In genomic region chr7:26657139-26657753, GRCh38 we compare ENCODE assay signal across 13 cellular contexts.
A peak's percentile ranks its signal among the peaks of the same experiment; 100 is the strongest.
DNase-seq lines count a peak whose midpoint lies in the region; ATAC-seq and TF ChIP-seq lines count a peak whose summit lies in the region.
"Had no signal": no experiment of that assay in that cellular context is flagged by ENCODE, and none has a peak within 500 bp of the region (broad histone marks: within the 10 kb centered on the region; RNA-seq: fewer than 3 reads in every experiment).

No MANE protein-coding gene starts in this region.

- H3K4me1 ChIP-seq in upper lobe of right lung: no peaks in the 10 kb centered on the region
- H3K4me1 ChIP-seq in right atrium auricular region: no peaks in the 10 kb centered on the region
- no peaks in the 10 kb centered on the region for H3K4me1 ChIP-seq in left ventricle myocardium inferior
- H3K4me1 ChIP-seq: left lung, psoas muscle had no signal

- intact Hi-C loops in upper lobe of right lung (cut with DNase I): no loop called here
- intact Hi-C loops in left ventricle myocardium inferior (cut with micrococcal nuclease): no loop called here

- no peaks in the 10 kb centered on the region for H3K9me3 ChIP-seq in upper lobe of right lung
- no peaks in the 10 kb centered on the region for H3K9me3 ChIP-seq in right atrium auricular region
- H3K9me3 ChIP-seq in left ventricle myocardium inferior (replicated peaks): no peaks in the 10 kb centered on the region
- H3K9me3 ChIP-seq: left lung, psoas muscle had no signal

- no peaks in the 10 kb centered on the region for H3K36me3 ChIP-seq in upper lobe of right lung
- no peaks in the 10 kb centered on the region for H3K36me3 ChIP-seq in right atrium auricular region
- no peaks in the 10 kb centered on the region for H3K36me3 ChIP-seq in left ventricle myocardium inferior
- H3K36me3 ChIP-seq: left lung had no signal

- H3K27ac ChIP-seq in upper lobe of right lung (no peak overlapping the region), right atrium auricular region (no peak overlapping the region), left ventricle myocardium inferior (replicated peaks) (no peak overlapping the region)
- H3K27ac ChIP-seq: left lung, psoas muscle had no signal

- H3K4me3 ChIP-seq in upper lobe of right lung (no peak overlapping the region), right atrium auricular region (no peak overlapping the region), left ventricle myocardium inferior (no peak overlapping the region)
- H3K4me3 ChIP-seq: left lung, psoas muscle had no signal

- peak; percentile 5 for TF ChIP-seq CTCF in upper lobe of right lung (IDR thresholded peaks at IDR 0.05)
- no peak for TF ChIP-seq CTCF in right atrium auricular region (IDR thresholded peaks at IDR 0.05)
- no peak for TF ChIP-seq CTCF in left ventricle myocardium inferior (IDR thresholded peaks at IDR 0.05; ENCODE audit: borderline replicate concordance)

- ATAC-seq in upper lobe of right lung: no peak
- ATAC-seq: activated T-helper 17 cell treated with anti-CD3 and anti-CD28 coated beads, Interleukin-2, amount 50 U/mL, for 72 hours; left lung; psoas muscle; Right ventricle myocardium inferior had no signal

- DNase-seq in NCI-H748 (lab: John Stamatoyannopoulos, UW; ENCODE audit: unreplicated experiment) (peak; percentile 51), NCI-H748 treated with DMSO at 0.1 percent for 48 hours (lab: John Stamatoyannopoulos, UW) (no peak), NCI-H2227 treated with DMSO at 0.1 percent for 48 hours (lab: John Stamatoyannopoulos, UW) (peak; percentile 76), inferior parietal cortex (ENCODE audit: extremely low spot score) (peak; percentile 49), upper lobe of right lung (no peak), right atrium auricular region (ENCODE audit: low spot score) (no peak), left ventricle myocardium inferior (no peak), GM03348 (ENCODE audit: low spot score) (no peak)
- DNase-seq: left lung; psoas muscle; stimulated activated naive CD4-positive, alpha-beta T cell treated with Interleukin-2 at 50 U/mL for 16 hours had no signal

- H3K27me3 ChIP-seq in upper lobe of right lung (no peaks in the 10 kb centered on the region), right atrium auricular region (no peaks in the 10 kb centered on the region), left ventricle myocardium inferior (ENCODE audit: low read depth) (peaks cover 66% of the 10 kb centered on the region)
- H3K27me3 ChIP-seq: left lung had no signal

Comparison
In these comparisons a context has a peak if more than half of its experiments do, and no peak if none do; other contexts are left out.
1. DNase-seq: peak in NCI-H748 (single experiment), NCI-H2227 treated with DMSO at 0.1 percent for 48 hours (single experiment) and inferior parietal cortex (single experiment); none in NCI-H748 treated with DMSO at 0.1 percent for 48 hours (single experiment), upper lobe of right lung (single experiment), right atrium auricular region (single experiment), left ventricle myocardium inferior (single experiment) and GM03348 (single experiment).